In genomic region chr10:43691503-43691902, GRCh38 we compare ENCODE assay signal across 13 cellular contexts. TPM values are rescaled to one million over a fixed set of nuclear protein-coding genes. Genes with fewer than 3 reads are reported as not detected.
DNase-seq lines count a peak whose midpoint lies in the region; ATAC-seq and TF ChIP-seq lines count a peak whose summit lies in the region.
"Had no signal": no experiment of that assay in that cellular context is flagged by ENCODE, and none has a peak within 500 bp of the region (broad histone marks: within the 10 kb centered on the region; RNA-seq: fewer than 3 reads in every experiment).

No MANE protein-coding gene starts in this region.

- POLR2A ChIA-PET in SK-N-SH (lab: Yijun Ruan, JAX) = no interaction called here

- H3K79me2 ChIP-seq in SK-N-SH (ENCODE audit: insufficient read depth) = no peaks in the 10 kb centered on the region

- H4K20me1 ChIP-seq in SK-N-SH (ENCODE audit: insufficient read depth) = no peaks in the 10 kb centered on the region

- no peak overlapping the region for H3K9ac ChIP-seq in SK-N-SH

- peaks cover 11% of the 10 kb centered on the region for H3F3A ChIP-seq in SK-N-SH (replicated peaks; ENCODE audit: insufficient read depth)

- H3K36me3 ChIP-seq in SK-N-SH (replicated peaks in 1 of 2; ENCODE audit: control insufficient read depth in 1 of 2, insufficient read depth in 2 of 2, low read length in 1 of 2) = no peaks in the 10 kb centered on the region
- no peaks in the 10 kb centered on the region for H3K36me3 ChIP-seq in BE2C

- H3K4me1 ChIP-seq in SK-N-SH (ENCODE audit: control insufficient read depth in 1 of 2, insufficient read depth in 2 of 2, low read depth in 1 of 2, low read length in 1 of 2) = peaks cover 0 to 10% of the 10 kb centered on the region in 2 experiments; a peak in 1 of 4 replicates
- no peaks in the 10 kb centered on the region for H3K4me1 ChIP-seq in BE2C

- no peak overlapping the region for H3K4me3 ChIP-seq in SK-N-SH (ENCODE audit: low read depth in 2 of 2, low read length in 1 of 2)
- H3K4me3 ChIP-seq in BE2C (ENCODE audit: low read depth, low read length) = no peak overlapping the region
- H3K4me3 ChIP-seq: testis had no signal

- TF ChIP-seq CTCF in SK-N-SH (IDR thresholded peaks at IDR 0.05) (peak; percentile 39), BE2C (IDR thresholded peaks at IDR 0.05; ENCODE audit: low read depth, low read length) (no peak)

- H3K36me3 Mint-ChIP-seq in activated naive CD4-positive, alpha-beta T cell treated with anti-CD3 and anti-CD28 coated beads, Interleukin-2, amount 50 U/mL, for 72 hours = no peaks in the 10 kb centered on the region

- no peak overlapping the region for H2AFZ ChIP-seq in SK-N-SH (ENCODE audit: low read depth)

- no peaks in the 10 kb centered on the region for H3K9me3 Mint-ChIP-seq in activated naive CD4-positive, alpha-beta T cell treated with anti-CD3 and anti-CD28 coated beads, Interleukin-2, amount 50 U/mL, for 72 hours
- H3K9me3 Mint-ChIP-seq: activated T-cell treated with anti-CD3 and anti-CD28 coated beads, Interleukin-2, amount 50 U/mL, for 72 hours; nephron had no signal

- no peak for ATAC-seq in GM18498 (IDR thresholded peaks at IDR 0.05; ENCODE audit: unreplicated experiment)
- no peak for ATAC-seq in activated naive CD4-positive, alpha-beta T cell treated with anti-CD3 and anti-CD28 coated beads, Interleukin-2, amount 50 U/mL, for 72 hours
- ATAC-seq in HG03108 (IDR thresholded peaks at IDR 0.05; ENCODE audit: unreplicated experiment) = no peak
- ATAC-seq: activated T-cell treated with anti-CD3 and anti-CD28 coated beads, Interleukin-2, amount 50 U/mL, for 72 hours had no signal

- WGBS in SK-N-SH (ENCODE audit: low lambda C conversion rate) = 38% methylated on average over 2 of the region's 2 CpGs

- H3K9me2 ChIP-seq in SK-N-SH = no peaks in the 10 kb centered on the region

- CTCF ChIA-PET in SK-N-SH (lab: Yijun Ruan, JAX) = interaction anchor here (1.0 to 7.4 kb wide), 12 partner anchors 10 to 697 kb away, joined by 3 to 117 read pairs (median 20); no protein-coding TSS in a partner anchor

- no peak for TF ChIP-seq RAD21 in SK-N-SH (IDR thresholded peaks at IDR 0.05; ENCODE audit: low read length)

- no peak overlapping the region; the same call in 1 of the 2 replicates for H3K4me2 ChIP-seq in SK-N-SH

- H3K27me3 ChIP-seq in SK-N-SH (ENCODE audit: insufficient read depth) (no peaks in the 10 kb centered on the region), BE2C (no peaks in the 10 kb centered on the region)
- H3K27me3 ChIP-seq: testis had no signal

- H3K27ac Mint-ChIP-seq in activated naive CD4-positive, alpha-beta T cell treated with anti-CD3 and anti-CD28 coated beads, Interleukin-2, amount 50 U/mL, for 72 hours = no peak overlapping the region
- H3K27ac Mint-ChIP-seq: activated T-cell treated with anti-CD3 and anti-CD28 coated beads, Interleukin-2, amount 50 U/mL, for 72 hours had no signal

- no peak overlapping the region for H3K27ac ChIP-seq in SK-N-SH (ENCODE audit: low read depth in 2 of 2, low read length in 1 of 2)
- H3K27ac ChIP-seq: testis had no signal

- H3K9me3 ChIP-seq in SK-N-SH = no peaks in the 10 kb centered on the region
- H3K9me3 ChIP-seq in BE2C = no peaks in the 10 kb centered on the region
- H3K9me3 ChIP-seq: testis had no signal

- no peak for TF ChIP-seq EP300 in SK-N-SH (IDR thresholded peaks at IDR 0.05; ENCODE audit: borderline replicate concordance in 1 of 2, low read depth in 1 of 2, low read length in 1 of 2)

- DNase-seq in A172 (ENCODE audit: low spot score) = peak; percentile 30
- DNase-seq in ELR (ENCODE audit: low read depth) = peak; percentile 42
- DNase-seq in SK-N-SH = no peak
- DNase-seq in fibroblast of gingiva (ENCODE audit: low read depth) = peak; percentile 41
- no peak for DNase-seq in activated naive CD4-positive, alpha-beta T cell treated with anti-CD3 and anti-CD28 coated beads, Interleukin-2, amount 50 U/mL, for 72 hours (ENCODE audit: low spot score in 2 of 2)
- DNase-seq in BE2C = no peak
- DNase-seq: activated T-cell treated with anti-CD3 and anti-CD28 coated beads, Interleukin-2, amount 50 U/mL, for 72 hours; MV-4-11; NCI-H2227 treated with DMSO at 0.1 percent for 48 hours; testis had no signal

TF ChIP-seq in SK-N-SH, 30 proteins besides CTCF, POLR2A, EP300 and RAD21 (continues in another document):
- TF ChIP-seq FOXJ3 (CRISPR knock-in tag; IDR thresholded peaks at IDR 0.05) (no peak), IRF3 (IDR thresholded peaks at IDR 0.05; ENCODE audit: low read depth, low read length) (no peak), EZH2phosphoT487 (IDR thresholded peaks at IDR 0.05; ENCODE audit: borderline replicate concordance, low read depth) (no peak), REST (IDR thresholded peaks at IDR 0.05; ENCODE audit: low read depth, low read length) (no peak), PBX3 (IDR thresholded peaks at IDR 0.05) (no peak), TAF1 (IDR thresholded peaks at IDR 0.05; ENCODE audit: borderline replicate concordance, low read depth, low read length) (no peak), NRF1 (IDR thresholded peaks at IDR 0.05; ENCODE audit: low read depth, low read length) (no peak), GABPA (IDR thresholded peaks at IDR 0.05; ENCODE audit: low read depth) (no peak), MAX (IDR thresholded peaks at IDR 0.05; ENCODE audit: low read depth) (no peak), GATA2 (CRISPR knock-in tag; IDR thresholded peaks at IDR 0.05) (no peak), MXI1 (IDR thresholded peaks at IDR 0.05; ENCODE audit: low read depth, low read length) (no peak), NFIC (IDR thresholded peaks at IDR 0.05; ENCODE audit: borderline replicate concordance) (no peak), RXRA (IDR thresholded peaks at IDR 0.05; ENCODE audit: borderline replicate concordance, low read depth) (no peak), FOXM1 (IDR thresholded peaks at IDR 0.05; ENCODE audit: low read depth) (no peak), TCF12 (IDR thresholded peaks at IDR 0.05) (no peak), USF1 (IDR thresholded peaks at IDR 0.05; ENCODE audit: borderline replicate concordance, low read depth) (no peak)

RNA-seq across cellular contexts. Expression of gene ZNF32, which starts 42.8 kb away (rescaled TPM):
- total RNA-seq in A172 (2014; rRNA removed; shearing (Covaris generic)) = 0.12 TPM in 1 of 2 replicates, not detected in the other
- 27.2 and 39.0 TPM in 2 replicates for polyA plus RNA-seq in SK-N-SH (2012; rRNA removed)
- 35.7 and 36.3 TPM in 2 replicates for polyA plus RNA-seq in SK-N-SH (2012; cell fraction: cytosol; rRNA removed)
- polyA plus RNA-seq in SK-N-SH (2012; cell fraction: nucleus; rRNA removed) = 27.4 and 38.9 TPM in 2 replicates
- total RNA-seq in activated naive CD4-positive, alpha-beta T cell treated with anti-CD3 and anti-CD28 coated beads, Interleukin-2, amount 50 U/mL, for 72 hours = 10 to 100 TPM in 1 of 2 donors, 1 to 10 TPM in 1; 3.1 to 12.0 TPM
- polyA plus RNA-seq in BE2C (2012; ENCODE audit: insufficient read depth, insufficient read length, low read depth) = 39.7 TPM

Comparison
In these comparisons a context has a peak if more than half of its experiments do, and no peak if none do; other contexts are left out.
1. DNase-seq: peak in A172 (single experiment), ELR (single experiment) and fibroblast of gingiva (single experiment); none in SK-N-SH (single experiment), activated naive CD4-positive, alpha-beta T cell treated with anti-CD3 and anti-CD28 coated beads, Interleukin-2, amount 50 U/mL, for 72 hours (0 of 2) and BE2C (single experiment).